10 cellular contexts compared by ENCODE assay signal in the genomic region with DNA sequence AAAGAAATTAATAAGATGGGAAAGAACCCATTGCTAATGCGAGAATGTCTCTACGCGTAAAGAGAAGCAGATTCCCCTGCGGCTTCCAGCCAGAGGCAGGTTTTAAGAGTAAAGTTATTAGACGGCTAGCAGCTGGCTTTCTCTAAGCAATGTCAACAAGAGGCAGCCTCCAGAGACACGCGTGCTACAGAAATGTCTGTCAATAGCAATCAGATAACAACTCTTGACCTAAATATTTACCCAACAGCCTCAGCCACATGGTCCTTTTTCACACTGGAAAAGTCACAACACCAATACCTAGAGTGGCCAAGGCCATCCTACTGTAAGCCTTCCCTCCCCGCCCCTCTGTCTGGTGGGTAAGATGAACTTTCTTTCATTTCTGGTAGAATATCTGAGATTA.
"Had no signal": no experiment of that assay in that cellular context is flagged by ENCODE, and none has a peak within 500 bp of the region (broad histone marks: within the 10 kb centered on the region; RNA-seq: fewer than 3 reads in every experiment).

No MANE protein-coding gene starts in this region.

- ATAC-seq: foreskin keratinocyte; left lung; mucosa of descending colon; naive thymus-derived CD8-positive, alpha-beta T cell; stimulated activated naive CD8-positive, alpha-beta T cell treated with anti-CD3 and anti-CD28 coated beads, Interleukin-15, Interleukin-2, amounts not matched to agents 100 U/mL and 50 U/mL, for 24 hours had no signal

- DNase-seq: activated CD4-positive, alpha-beta T cell treated with anti-CD3 and anti-CD28 coated beads, Interleukin-2, amount 10 ng/mL, durations not matched to agents 24 days and 14 days; activated CD8-positive, alpha-beta memory T cell treated with anti-CD3 and anti-CD28 coated beads for 24 hours; foreskin keratinocyte; left lung; mucosa of descending colon; naive thymus-derived CD8-positive, alpha-beta T cell; sigmoid colon; stimulated activated naive CD8-positive, alpha-beta T cell treated with anti-CD3 and anti-CD28 coated beads, Interleukin-15, Interleukin-2, amounts not matched to agents 100 U/mL and 50 U/mL, for 24 hours had no signal

- H3K27me3 ChIP-seq: cardiac muscle cell, foreskin keratinocyte had no signal

- H3K4me1 ChIP-seq: foreskin keratinocyte, left lung, sigmoid colon, suprapubic skin had no signal

- H3K4me3 ChIP-seq: cardiac muscle cell, left lung, mucosa of descending colon, sigmoid colon, suprapubic skin had no signal

- H3K27ac ChIP-seq: cardiac muscle cell, foreskin keratinocyte, left lung, sigmoid colon, suprapubic skin had no signal

- H3K36me3 ChIP-seq: cardiac muscle cell, left lung, sigmoid colon, suprapubic skin had no signal

- H3K9me3 ChIP-seq: left lung, mucosa of descending colon, sigmoid colon, suprapubic skin had no signal
